Comparison of ENCODE assay signal across 34 cellular contexts in genomic region chr2:158410132-158410531, GRCh38. TPM values are rescaled to one million over a fixed set of nuclear protein-coding genes. Genes with fewer than 3 reads are reported as not detected.
"Had no signal": no experiment of that assay in that cellular context is flagged by ENCODE, and none has a peak within 500 bp of the region (broad histone marks: within the 10 kb centered on the region; RNA-seq: fewer than 3 reads in every experiment).

No MANE protein-coding gene starts in this region.

- ATAC-seq: activated naive CD4-positive, alpha-beta T cell treated with anti-CD3 and anti-CD28 coated beads, Interleukin-2, amount 50 U/mL, for 72 hours; activated naive CD8-positive, alpha-beta T cell treated with anti-CD3 and anti-CD28 coated beads, Interleukin-2, amount 50 U/mL, for 24 hours; activated T-cell treated with anti-CD3 and anti-CD28 coated beads, Interleukin-2, amount 50 U/mL, for 4 hours; activated T-cell treated with anti-CD3 and anti-CD28 coated beads, Interleukin-2, amount 50 U/mL, for 72 hours; activated T-helper 17 cell treated with anti-CD3 and anti-CD28 coated beads, Interleukin-2, amount 50 U/mL, for 72 hours; body of pancreas had no signal

- H3K9me3 ChIP-seq: adrenal gland, body of pancreas had no signal

- FAIRE-seq: astrocyte, bronchial epithelial cell had no signal

- H3K4me1 ChIP-seq: adrenal gland, ascending aorta, body of pancreas, breast epithelium had no signal

- DNase-seq: activated effector memory CD4-positive, alpha-beta T cell treated with anti-CD3 and anti-CD28 coated beads, Interleukin-2, amount 50 U/mL, for 16 hours; activated effector memory CD4-positive, alpha-beta T cell treated with Interleukin-2 at 50 U/mL for 16 hours; activated gamma-delta T cell; activated gamma-delta T cell treated with Interleukin-2 at 50 U/mL for 16 hours; activated naive CD4-positive, alpha-beta T cell; activated naive CD4-positive, alpha-beta T cell treated with anti-CD3 and anti-CD28 coated beads for 36 hours; activated naive CD4-positive, alpha-beta T cell treated with anti-CD3 and anti-CD28 coated beads, Interleukin-2, amount 10 ng/mL, durations not matched to agents 7 days and 5 days; activated naive CD4-positive, alpha-beta T cell treated with anti-CD3 and anti-CD28 coated beads, Interleukin-2, amount 50 U/mL, for 16 hours; activated naive CD4-positive, alpha-beta T cell treated with Interleukin-2 at 50 U/mL for 16 hours; activated naive CD8-positive, alpha-beta T cell treated with anti-CD3 and anti-CD28 coated beads for 36 hours; activated naive CD8-positive, alpha-beta T cell treated with anti-CD3 and anti-CD28 coated beads, Interleukin-2, amount 10 ng/mL, durations not matched to agents 7 days and 5 days; activated naive CD8-positive, alpha-beta T cell treated with anti-CD3 and anti-CD28 coated beads, Interleukin-2, amount 50 U/mL, for 24 hours; activated T-cell treated with anti-CD3 and anti-CD28 coated beads, Interleukin-2, amount 50 U/mL, for 24 hours; activated T-cell treated with anti-CD3 and anti-CD28 coated beads, Interleukin-2, amount 50 U/mL, for 4 hours; activated T-cell treated with anti-CD3 and anti-CD28 coated beads, Interleukin-2, amount 50 U/mL, for 48 hours; activated T-cell treated with anti-CD3 and anti-CD28 coated beads, Interleukin-2, amount 50 U/mL, for 72 hours; adrenal gland; amniotic stem cell; amygdala; anterior cingulate cortex; aorta; body of pancreas; brain microvascular endothelial cell; caudate nucleus; central memory CD4-positive, alpha-beta T cell; cerebellar nuclear complex had no signal

- H3K27ac ChIP-seq: adrenal gland, ascending aorta, body of pancreas, brain microvascular endothelial cell, breast epithelium, cardiac muscle cell had no signal

- H3K4me3 ChIP-seq: adrenal gland, ascending aorta, body of pancreas, breast epithelium, cardiac muscle cell had no signal

- H3K27me3 ChIP-seq: adrenal gland, ascending aorta, body of pancreas, brain microvascular endothelial cell, breast epithelium, cardiac muscle cell had no signal

- H3K36me3 ChIP-seq: adrenal gland, ascending aorta, brain microvascular endothelial cell, breast epithelium, cardiac muscle cell had no signal

RNA-seq across cellular contexts. Expression of gene CCDC148, which starts 46.4 kb away (rescaled TPM):
- total RNA-seq: activated naive CD4-positive, alpha-beta T cell treated with anti-CD3 and anti-CD28 coated beads for 36 hours; activated naive CD8-positive, alpha-beta T cell treated with anti-CD3 and anti-CD28 coated beads for 36 hours; activated naive CD8-positive, alpha-beta T cell treated with anti-CD3 and anti-CD28 coated beads, Interleukin-2, amount 10 ng/mL, durations not matched to agents 7 days and 5 days; activated T-helper 2 cell treated with anti-CD3 and anti-CD28 coated beads, Interferon-gamma antibody, Interleukin-2, Interleukin-4, amounts not matched to agents 10 μg/mL and 5 μg/mL and 100 μg/mL, durations not matched to agents 14 hours and 24 hours and 36 hours; ascending aorta had no signal
